Comparison of ENCODE assay signal across 14 cellular contexts in the genomic region with DNA sequence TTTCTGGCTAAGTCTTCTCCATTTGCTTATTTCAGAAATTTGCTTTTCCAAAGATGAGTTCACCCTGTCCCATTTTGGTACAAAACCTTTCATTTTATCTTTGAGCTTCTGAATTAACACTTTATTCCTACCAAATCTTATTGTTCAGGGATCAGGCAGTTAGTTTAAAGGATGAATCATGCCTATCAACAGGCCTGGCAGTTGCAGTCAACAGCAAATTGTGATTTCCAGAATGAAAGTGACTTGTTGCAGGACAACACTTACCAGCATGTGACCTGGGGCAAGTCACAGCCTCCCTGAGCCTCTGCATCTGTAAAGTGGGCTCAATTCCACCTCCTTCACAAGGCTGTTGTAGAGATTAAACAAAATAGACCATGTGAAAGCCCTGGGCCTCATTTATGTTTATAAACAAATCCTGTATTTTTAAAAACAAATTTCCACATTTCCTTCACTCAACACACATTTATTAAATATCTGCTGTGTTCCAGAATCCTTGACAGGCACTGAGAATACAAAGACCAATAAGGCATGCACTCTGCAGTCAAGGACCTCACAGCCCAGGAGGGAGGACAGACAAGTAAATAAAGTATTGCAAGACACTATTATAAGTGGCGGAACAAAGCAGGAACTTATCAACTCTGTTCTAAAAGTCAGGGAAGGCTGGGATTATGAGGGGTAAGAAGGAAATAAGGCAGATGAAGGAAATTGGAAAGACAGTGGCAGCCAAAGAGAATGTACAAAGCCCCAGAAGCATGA.
"Had no signal": no experiment of that assay in that cellular context is flagged by ENCODE, and none has a peak within 500 bp of the region (broad histone marks: within the 10 kb centered on the region; RNA-seq: fewer than 3 reads in every experiment).

No MANE protein-coding gene starts in this region.

- H3K36me3 ChIP-seq: adrenal gland, suprapubic skin had no signal

- H3K27me3 ChIP-seq: adrenal gland, body of pancreas, suprapubic skin had no signal

- H3K4me3 ChIP-seq: adrenal gland, body of pancreas, psoas muscle, suprapubic skin had no signal

- ATAC-seq: body of pancreas; effector memory CD8-positive, alpha-beta T cell; left colon; psoas muscle; sciatic nerve; stimulated activated naive B cell treated with anti-CD40 and anti-IgM and Interleukin-4, amounts not matched to agents 10 μg/mL and 1 μg/mL and 100 μg/mL, for 72 hours had no signal

- H3K9me3 ChIP-seq: adrenal gland, body of pancreas, psoas muscle, suprapubic skin had no signal

- DNase-seq: activated CD4-positive, alpha-beta T cell treated with anti-CD3 and anti-CD28 coated beads, Interleukin-2, amount 50 U/mL, for 1 hour; activated CD4-positive, CD25-positive, alpha-beta regulatory T cell; activated naive CD4-positive, alpha-beta T cell treated with anti-CD3 and anti-CD28 coated beads, Interleukin-2, amount 50 U/mL, for 16 hours; adrenal gland; body of pancreas; effector memory CD8-positive, alpha-beta T cell; erythroblast; immature natural killer cell; left colon; psoas muscle; stimulated activated CD4-positive, alpha-beta T cell treated with anti-CD3 and anti-CD28 coated beads, Interleukin-2, amount 100 ng/mL, for 24 hours; stimulated activated naive B cell treated with anti-CD40 and anti-IgM and Interleukin-4, amounts not matched to agents 10 μg/mL and 1 μg/mL and 100 μg/mL, for 72 hours had no signal

- H3K4me1 ChIP-seq: adrenal gland, body of pancreas, psoas muscle, suprapubic skin had no signal

- H3K27ac ChIP-seq: adrenal gland, body of pancreas, psoas muscle, suprapubic skin had no signal
